Comparison of ENCODE assay signal across 1 cellular context in the genomic region with DNA sequence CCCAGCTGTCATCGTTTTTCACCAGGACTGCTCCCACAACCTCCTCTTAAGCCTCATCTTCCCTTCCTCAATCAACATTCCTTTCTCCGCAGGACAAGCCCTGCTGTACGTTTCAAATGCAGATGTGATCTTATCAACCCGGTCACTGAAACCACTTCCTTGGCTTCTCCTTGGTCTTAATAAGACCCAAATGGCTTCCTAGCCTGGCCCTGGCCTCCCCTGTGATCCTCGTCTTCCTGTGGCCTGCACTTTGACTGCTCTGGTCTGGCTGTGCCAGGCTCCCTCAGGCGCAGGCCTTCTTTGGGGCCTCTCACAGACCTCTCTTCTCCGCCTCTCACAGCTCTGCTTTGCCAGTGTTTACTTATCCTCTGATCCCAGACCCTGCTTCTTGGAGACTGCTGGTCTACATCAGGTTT.
TF ChIP-seq lines count a peak whose summit lies in the region.

No MANE protein-coding gene starts in this region.

TF ChIP-seq in IMR-90, 13 proteins besides CTCF, POLR2A, EP300 and RAD21:
- TF ChIP-seq CHD1 (IDR thresholded peaks at IDR 0.05; ENCODE audit: low read depth, low read length) (no peak), MXI1 (IDR thresholded peaks at IDR 0.05; ENCODE audit: borderline replicate concordance, low read depth, low read length) (no peak), NFE2L2 (IDR thresholded peaks at IDR 0.05; ENCODE audit: low read depth, low read length) (no peak), BHLHE40 (IDR thresholded peaks at IDR 0.05; ENCODE audit: low read depth, low read length) (no peak), MAZ (IDR thresholded peaks at IDR 0.05; ENCODE audit: borderline replicate concordance, low read depth, low read length) (no peak)
- TF ChIP-seq, protein P1, sequence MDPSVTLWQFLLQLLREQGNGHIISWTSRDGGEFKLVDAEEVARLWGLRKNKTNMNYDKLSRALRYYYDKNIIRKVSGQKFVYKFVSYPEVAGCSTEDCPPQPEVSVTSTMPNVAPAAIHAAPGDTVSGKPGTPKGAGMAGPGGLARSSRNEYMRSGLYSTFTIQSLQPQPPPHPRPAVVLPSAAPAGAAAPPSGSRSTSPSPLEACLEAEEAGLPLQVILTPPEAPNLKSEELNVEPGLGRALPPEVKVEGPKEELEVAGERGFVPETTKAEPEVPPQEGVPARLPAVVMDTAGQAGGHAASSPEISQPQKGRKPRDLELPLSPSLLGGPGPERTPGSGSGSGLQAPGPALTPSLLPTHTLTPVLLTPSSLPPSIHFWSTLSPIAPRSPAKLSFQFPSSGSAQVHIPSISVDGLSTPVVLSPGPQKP (IDR thresholded peaks at IDR 0.05; ENCODE audit: borderline replicate concordance, low read depth, low read length) = no peak
